ENCODE assay signal across 14 cellular contexts in the genomic region with DNA sequence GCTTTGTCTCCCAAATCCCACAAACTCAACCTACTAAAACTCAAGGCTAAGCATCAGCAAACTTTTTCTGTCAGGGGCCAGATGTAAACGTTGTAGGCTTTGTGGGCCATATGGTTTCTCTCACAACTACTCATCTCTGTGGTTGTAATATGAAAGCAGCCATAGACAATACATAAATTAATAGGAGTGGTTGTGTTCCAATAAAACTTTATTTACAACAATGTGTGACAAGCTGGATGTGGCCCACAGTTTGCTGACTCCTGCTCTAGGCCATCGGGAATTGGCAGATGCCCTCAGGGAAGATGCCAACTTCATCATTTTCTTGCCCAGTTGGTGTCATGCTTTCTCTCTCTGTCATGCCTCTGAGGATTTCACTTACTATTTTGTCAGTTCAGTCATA.
"Had no signal": no experiment of that assay in that cellular context is flagged by ENCODE, and none has a peak within 500 bp of the region (broad histone marks: within the 10 kb centered on the region; RNA-seq: fewer than 3 reads in every experiment).

No MANE protein-coding gene starts in this region.

- DNase-seq: effector memory CD8-positive, alpha-beta T cell; left colon; mesendoderm; naive thymus-derived CD4-positive, alpha-beta T cell; nephron progenitor cell; stimulated activated CD4-positive, alpha-beta T cell treated with anti-CD3 and anti-CD28 coated beads, Interleukin-2, amount 100 ng/mL, for 48 hours; stimulated activated naive CD4-positive, alpha-beta T cell treated with Interleukin-2 at 50 U/mL for 16 hours; uterus had no signal

- ATAC-seq: effector memory CD8-positive, alpha-beta T cell; foreskin keratinocyte; left colon; naive thymus-derived CD4-positive, alpha-beta T cell had no signal

- H3K27me3 ChIP-seq: esophagus muscularis mucosa, foreskin keratinocyte, uterus had no signal

- H3K4me1 ChIP-seq: parathyroid adenoma, prostate gland, uterus had no signal

- H3K27ac ChIP-seq: epithelial cell of prostate, esophagus muscularis mucosa, foreskin keratinocyte, parathyroid adenoma, prostate gland, uterus had no signal

- H3K9me3 ChIP-seq: esophagus muscularis mucosa, prostate gland, uterus had no signal

- H3K4me3 ChIP-seq: esophagus muscularis mucosa, prostate gland, smooth muscle cell, uterus had no signal

- H3K36me3 ChIP-seq: esophagus muscularis mucosa, prostate gland, uterus had no signal
